ENCODE assay signal across 8 cellular contexts in the genomic region with DNA sequence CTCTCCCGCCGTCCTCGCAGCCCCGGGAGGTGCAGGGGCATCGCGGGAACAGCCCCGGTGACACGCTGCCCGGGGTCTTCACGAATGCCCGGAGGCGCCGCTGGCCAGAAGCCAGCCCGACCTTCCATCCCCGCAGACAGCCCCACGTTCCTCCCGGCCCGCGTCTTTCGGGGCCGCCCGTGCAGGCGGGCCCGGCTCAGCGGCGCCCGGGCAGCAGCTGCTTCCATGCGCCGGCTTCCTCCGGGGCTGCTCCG. TPM values are rescaled to one million over a fixed set of nuclear protein-coding genes. Genes with fewer than 3 reads are reported as not detected.
DNase-seq lines count a peak whose midpoint lies in the region; ATAC-seq and TF ChIP-seq lines count a peak whose summit lies in the region.

No MANE protein-coding gene starts in this region.

- TF ChIP-seq CTCF in CD8-positive, alpha-beta T cell (IDR thresholded peaks at IDR 0.05) = no peak
- TF ChIP-seq CTCF in left ventricle myocardium inferior (IDR thresholded peaks at IDR 0.05; ENCODE audit: borderline replicate concordance) (no peak), spleen (IDR thresholded peaks at IDR 0.05 in 8 of 11, conservative IDR thresholded peaks at IDR 0.05 in 3 of 11) (no peak)

- intact Hi-C loops in CD8-positive, alpha-beta T cell (cut with DNase I, micrococcal nuclease) = loop anchor here (1.0 to 10.0 kb wide), 13 partner anchors 9 to 469 kb away; partner anchors contain the start of genes NUDT14 (in 2 of the 2), TEX22 (in 2 of the 2), BTBD6 (in 1 of the 2) and CDCA4 (in 1 of the 2)
- intact Hi-C loops in left ventricle myocardium inferior (cut with micrococcal nuclease) = no loop called here
- intact Hi-C loops in spleen (cut with DNase I; ENCODE audit: low total_unique reads) = no loop called here

- ATAC-seq in CD8-positive, alpha-beta T cell = peak; percentile 0
- no peak for ATAC-seq in T-helper 17 cell

- no peaks in the 10 kb centered on the region for H3K27me3 ChIP-seq in CD8-positive, alpha-beta T cell (ENCODE audit: insufficient read depth, low read length)
- H3K27me3 ChIP-seq in left ventricle myocardium inferior (ENCODE audit: low read depth) (no peaks in the 10 kb centered on the region), spleen (replicated peaks in 1 of 7) (peaks cover 0 to 29% (median 3%) of the 10 kb centered on the region in 7 donors)

- WGBS in spleen, 5 donors = 0 to 1% (median 0%) methylated on average over 16 to 31 of the region's 31 CpGs; no CpG with 5 or more reads in 1 of the 5 donors

- H3K4me3 Mint-ChIP-seq in CD8-positive, alpha-beta T cell = peak overlapping the region; percentile 84
- H3K4me3 Mint-ChIP-seq in T-helper 17 cell = peak overlapping the region; percentile 96

- no peak for TF ChIP-seq POLR2A in spleen (IDR thresholded peaks at IDR 0.05)

- H3K36me3 ChIP-seq in CD8-positive, alpha-beta T cell (ENCODE audit: insufficient read depth, low read length) = no peaks in the 10 kb centered on the region
- H3K36me3 ChIP-seq in left ventricle myocardium inferior (no peaks in the 10 kb centered on the region), spleen (peaks cover 0 to 19% (median 0%) of the 10 kb centered on the region in 6 donors)

- H3K9me3 Mint-ChIP-seq in CD8-positive, alpha-beta T cell = no peaks in the 10 kb centered on the region

- H3K4me1 Mint-ChIP-seq in CD8-positive, alpha-beta T cell (ENCODE audit: low read depth) = peaks cover 32% of the 10 kb centered on the region
- peaks cover 36% of the 10 kb centered on the region for H3K4me1 Mint-ChIP-seq in T-helper 17 cell

- POLR2A ChIA-PET in CD8-positive, alpha-beta T cell (lab: Charles Lee) = interaction anchor here (0.7 to 4.0 kb wide), 10 partner anchors 9 to 404 kb away, joined by 3 to 66 read pairs (median 4); partner anchors contain the start of gene BRF1
- POLR2A ChIA-PET in HEK293T (lab: Yijun Ruan, JAX) = interaction anchor here (0.8 to 2.5 kb wide), 10 partner anchors 9 to 242 kb away, joined by 3 to 29 read pairs (median 6); partner anchors contain the start of genes BTBD6 and MTA1

- H3K4me1 ChIP-seq in CD8-positive, alpha-beta T cell (ENCODE audit: insufficient read depth, low read length) = peaks cover 44% of the 10 kb centered on the region
- H3K4me1 ChIP-seq in left ventricle myocardium inferior (peaks cover 73% of the 10 kb centered on the region), spleen (peaks cover 33 to 68% (median 61%) of the 10 kb centered on the region in 6 donors)

- DNase-seq in CD8-positive, alpha-beta T cell = no peak
- DNase-seq in HEK293T (ENCODE audit: extremely low spot score) = no peak
- DNase-seq in T-helper 17 cell = no peak
- DNase-seq in left ventricle myocardium inferior = peak; percentile 52
- DNase-seq in spleen = no peak
- DNase-seq in AG20443 (ENCODE audit: low spot score) = no peak
- no peak for DNase-seq in D341Med (ENCODE audit: low spot score)
- no peak for DNase-seq in cerebellum (ENCODE audit: low spot score)

- peaks cover 2% of the 10 kb centered on the region for H3K36me3 Mint-ChIP-seq in CD8-positive, alpha-beta T cell
- H3K36me3 Mint-ChIP-seq in T-helper 17 cell (ENCODE audit: low read depth) = peaks cover 2% of the 10 kb centered on the region

- no peaks in the 10 kb centered on the region for H3K9me3 ChIP-seq in CD8-positive, alpha-beta T cell (ENCODE audit: low read length)
- H3K9me3 ChIP-seq in T-helper 17 cell (ENCODE audit: control insufficient read depth, low read length, poor library complexity, severe bottlenecking) (no peaks in the 10 kb centered on the region), left ventricle myocardium inferior (replicated peaks) (no peaks in the 10 kb centered on the region), spleen (no peaks in the 10 kb centered on the region)

- H3K27ac ChIP-seq in CD8-positive, alpha-beta T cell (ENCODE audit: low read depth, low read length) = peak overlapping the region; percentile 96
- H3K27ac ChIP-seq in left ventricle myocardium inferior (replicated peaks) (peak overlapping the region; percentile 100), spleen (peak overlapping the region; percentile 86 to 95 (median 92))

- H3K4me3 ChIP-seq in CD8-positive, alpha-beta T cell (ENCODE audit: low read depth, low read length) = peak overlapping the region; percentile 80
- H3K4me3 ChIP-seq in left ventricle myocardium inferior (peak overlapping the region; percentile 87), spleen (peak overlapping the region; percentile 45 to 97 (median 75))

- no peak overlapping the region for H3K27ac Mint-ChIP-seq in CD8-positive, alpha-beta T cell
- peak overlapping the region; percentile 95 for H3K27ac Mint-ChIP-seq in T-helper 17 cell

- H3K27me3 Mint-ChIP-seq in CD8-positive, alpha-beta T cell (ENCODE audit: low read depth) = no peaks in the 10 kb centered on the region
- H3K27me3 Mint-ChIP-seq in T-helper 17 cell = no peaks in the 10 kb centered on the region

- CTCF ChIA-PET in CD8-positive, alpha-beta T cell (lab: Charles Lee) = interaction anchor here (0.7 to 2.8 kb wide), 38 partner anchors 9 to 295 kb away, joined by 3 to 105 read pairs (median 4); partner anchors contain the start of genes BRF1, MTA1 and PACS2
- CTCF ChIA-PET in HEK293T (lab: Yijun Ruan, JAX) = interaction anchor here (0.6 to 3.0 kb wide), 14 partner anchors 9 to 400 kb away, joined by 3 to 38 read pairs (median 4); partner anchors contain the start of gene TMEM121

TF ChIP-seq in HEK293T, 16 proteins besides CTCF, POLR2A, EP300 and RAD21:
- TF ChIP-seq ZNF384 (IDR thresholded peaks at IDR 0.05) (no peak), ARNT (IDR thresholded peaks at IDR 0.05) (no peak), NFRKB (IDR thresholded peaks at IDR 0.05) (no peak), FOXK2 (IDR thresholded peaks at IDR 0.05) (no peak), FOXA1 (IDR thresholded peaks at IDR 0.05) (no peak), LEF1 (IDR thresholded peaks at IDR 0.05; ENCODE audit: borderline replicate concordance) (peak; percentile 69; the same call in 1 of the 2 replicates), CTBP1 (IDR thresholded peaks at IDR 0.05; ENCODE audit: borderline replicate concordance) (no peak), L3MBTL2 (conservative IDR thresholded peaks at IDR 0.05) (no peak)

RNA-seq across cellular contexts. Expression of gene TEDC1, which starts 0.8 kb away (rescaled TPM):
- total RNA-seq in CD8-positive, alpha-beta T cell = 10 to 100 TPM; 55.3 to 58.5 TPM
- total RNA-seq in T-helper 17 cell (100 to 1,000 TPM; 141 to 361 TPM), left ventricle myocardium inferior (4.0 TPM), spleen (10 to 100 TPM in 4 of 7 donors, 1 to 10 TPM in 3; 5.3 to 17.7 (median 10.8) TPM), cerebellum (6.8 TPM)
- 10 to 100 TPM; 18.4 to 31.5 (median 27.1) TPM for polyA plus RNA-seq in spleen

RNA-seq across cellular contexts. Expression of gene CRIP1, which starts 3.6 kb away (rescaled TPM):
- 100 to 1,000 TPM; 111 to 115 TPM for total RNA-seq in CD8-positive, alpha-beta T cell
- 100 to 1,000 TPM; 451 to 842 TPM for total RNA-seq in T-helper 17 cell
- 65.9 TPM for total RNA-seq in left ventricle myocardium inferior
- total RNA-seq in spleen = 10 to 100 TPM; 20.5 to 82.8 (median 62.8) TPM
- polyA plus RNA-seq in spleen = 100 to 1,000 TPM; 163 to 349 (median 192) TPM
- 0.73 TPM for total RNA-seq in cerebellum

RNA-seq across cellular contexts. Expression of gene CRIP2, which starts 15.6 kb away (rescaled TPM):
- total RNA-seq in CD8-positive, alpha-beta T cell = 10 to 100 TPM; 17.1 to 20.7 TPM
- 10 to 100 TPM; 51.6 to 58.8 TPM for total RNA-seq in T-helper 17 cell
- total RNA-seq in left ventricle myocardium inferior = 1,068 TPM
- 100 to 1,000 TPM in 4 of 7 donors, 10 to 100 TPM in 3; 68.6 to 138 (median 100) TPM for total RNA-seq in spleen
- polyA plus RNA-seq in spleen = 100 to 1,000 TPM in 2 of 3 donors, 10 to 100 TPM in 1; 97.7 to 181 (median 123) TPM
- 49.7 TPM for total RNA-seq in cerebellum

RNA-seq across cellular contexts. Expression of gene TMEM121, which starts 36.1 kb away (rescaled TPM):
- total RNA-seq in CD8-positive, alpha-beta T cell = 1 to 10 TPM; 2.8 to 3.4 TPM
- total RNA-seq in T-helper 17 cell (1 to 10 TPM in 1 of 2 donors, under 1 TPM in 1; 0.85 to 2.6 TPM), left ventricle myocardium inferior (2.1 TPM), spleen (10 to 100 TPM in 1 of 7 donors, 1 to 10 TPM in 6; 3.4 to 10.4 (median 4.6) TPM), cerebellum (12.5 TPM)
- 1 to 10 TPM; 3.3 to 6.0 (median 3.6) TPM for polyA plus RNA-seq in spleen

Comparison
In these comparisons a context has a peak if more than half of its experiments do, and no peak if none do; other contexts are left out.
1. RNA of gene CRIP1, which starts 3.6 kb away (total RNA-seq): 451 to 842 TPM in T-helper 17 cell, 111 to 115 TPM in CD8-positive, alpha-beta T cell, 65.9 TPM in left ventricle myocardium inferior (single experiment) and 20.5 to 82.8 TPM in spleen; 0.73 TPM in cerebellum (single experiment); every median in the first group is over 10 times any median in the second.
2. intact Hi-C loops: an anchor here in CD8-positive, alpha-beta T cell (1.0 to 10.0 kb wide); none called in left ventricle myocardium inferior and spleen.
3. Peak in every context shown above with its lines, with median percentiles within 50 percentile points of each other: H3K27ac ChIP-seq and H3K4me3 ChIP-seq.